ENCODE assay signal across 10 cellular contexts in genomic region chr16:85436636-85437160, GRCh38.
A peak's percentile ranks its signal among the peaks of the same experiment; 100 is the strongest.
DNase-seq lines count a peak whose midpoint lies in the region; ATAC-seq and TF ChIP-seq lines count a peak whose summit lies in the region.
"Had no signal": no experiment of that assay in that cellular context is flagged by ENCODE, and none has a peak within 500 bp of the region (broad histone marks: within the 10 kb centered on the region; RNA-seq: fewer than 3 reads in every experiment).

No MANE protein-coding gene starts in this region.

- H2AK5ac ChIP-seq in trophoblast cell (ENCODE audit: low read length): no peak overlapping the region

- H3K27ac ChIP-seq in RWPE1: peak overlapping the region; percentile 10; the same call in 1 of the 2 replicates
- no peak overlapping the region for H3K27ac ChIP-seq in heart right ventricle
- H3K27ac ChIP-seq in trophoblast cell (ENCODE audit: low read depth, low read length): no peak overlapping the region
- H3K27ac ChIP-seq: parathyroid adenoma had no signal

- no peaks in the 10 kb centered on the region for H3K36me3 Mint-ChIP-seq in activated T-cell treated with anti-CD3 and anti-CD28 coated beads, Interleukin-2, amount 50 U/mL, for 72 hours (ENCODE audit: insufficient read depth in 2 of 2)
- no peaks in the 10 kb centered on the region for H3K36me3 Mint-ChIP-seq in endothelial cell (ENCODE audit: low read depth, unreplicated experiment)
- H3K36me3 Mint-ChIP-seq: CD8-positive, alpha-beta T cell had no signal

- no peak overlapping the region for H2BK12ac ChIP-seq in trophoblast cell (ENCODE audit: low read length)

- POLR2A ChIA-PET in RWPE1 (lab: Yijun Ruan, JAX; ENCODE audit: low non-redundant PET): interaction anchor here (0.6 kb wide), 1 partner anchor 115 kb away, joined by 3 read pairs; no protein-coding TSS in a partner anchor

- H2BK120ac ChIP-seq in trophoblast cell (ENCODE audit: insufficient read depth, low read length, poor library complexity): peak overlapping the region; percentile 23

- H3K79me2 ChIP-seq in trophoblast cell (ENCODE audit: control insufficient read depth, insufficient read depth, low read length, poor library complexity): no peaks in the 10 kb centered on the region

- H3K4me1 ChIP-seq in heart right ventricle: peaks cover 0 to 21% (median 14%) of the 10 kb centered on the region in 9 donors
- H3K4me1 ChIP-seq in trophoblast cell (ENCODE audit: control insufficient read depth in 1 of 2, insufficient read depth in 2 of 2, low read length in 2 of 2): peaks cover 9 to 10% of the 10 kb centered on the region in 2 experiments
- H3K4me1 ChIP-seq: parathyroid adenoma had no signal

- H3K4me2 ChIP-seq in trophoblast cell (ENCODE audit: low read length): no peak overlapping the region

- H4K91ac ChIP-seq in trophoblast cell (ENCODE audit: low read depth, low read length): peak overlapping the region; percentile 39

- H3K4me3 ChIP-seq in heart right ventricle (peak overlapping the region in 1 of 10 donors; percentile 8), trophoblast cell (ENCODE audit: low read depth, low read length) (no peak overlapping the region)

- H3K9me3 ChIP-seq in heart right ventricle: no peaks in the 10 kb centered on the region
- H3K9me3 ChIP-seq in trophoblast cell (ENCODE audit: insufficient read depth, low read depth, low read length): no peaks in the 10 kb centered on the region

- WGBS in heart right ventricle, 2 donors: 54 to 62% methylated on average over 35 of the region's 35 CpGs
- no CpG with 5 or more reads among the region's 35 CpGs for whole genome bisulfite sequencing in trophoblast cell (ENCODE audit: extremely low coverage, insufficient coverage, insufficient read length)

- no peak overlapping the region for H3K4me3 Mint-ChIP-seq in activated T-cell treated with anti-CD3 and anti-CD28 coated beads, Interleukin-2, amount 50 U/mL, for 72 hours
- no peak overlapping the region for H3K4me3 Mint-ChIP-seq in endothelial cell (ENCODE audit: unreplicated experiment)
- H3K4me3 Mint-ChIP-seq: CD8-positive, alpha-beta T cell had no signal

- no peak overlapping the region for H3K4ac ChIP-seq in trophoblast cell (ENCODE audit: low read depth, low read length)

- no peaks in the 10 kb centered on the region for H3K9me3 Mint-ChIP-seq in activated T-cell treated with anti-CD3 and anti-CD28 coated beads, Interleukin-2, amount 50 U/mL, for 72 hours
- H3K9me3 Mint-ChIP-seq in endothelial cell (ENCODE audit: unreplicated experiment): no peaks in the 10 kb centered on the region
- H3K9me3 Mint-ChIP-seq: CD8-positive, alpha-beta T cell had no signal

- CTCF ChIA-PET in RWPE1 (lab: Yijun Ruan, JAX): interaction anchor here (0.6 kb wide), 1 partner anchor 35 kb away, joined by 3 read pairs; no protein-coding TSS in a partner anchor

- H3K14ac ChIP-seq in trophoblast cell (ENCODE audit: low read length): no peak overlapping the region

- H3K27me3 Mint-ChIP-seq in activated T-cell treated with anti-CD3 and anti-CD28 coated beads, Interleukin-2, amount 50 U/mL, for 72 hours (ENCODE audit: low read depth): no peaks in the 10 kb centered on the region
- H3K27me3 Mint-ChIP-seq in endothelial cell (ENCODE audit: unreplicated experiment): peaks cover 7% of the 10 kb centered on the region

- intact Hi-C loops in heart right ventricle (cut with DNase I): no loop called here

- no peak overlapping the region for H2BK5ac ChIP-seq in trophoblast cell (ENCODE audit: low read depth, low read length, poor library complexity)

- H2AFZ ChIP-seq in trophoblast cell (ENCODE audit: insufficient read depth, low read length, poor library complexity): no peak overlapping the region
- H2AFZ ChIP-seq: parathyroid adenoma had no signal

- ATAC-seq in heart right ventricle (peak in 7 of 8 donors; percentile 20 to 65 (median 32)), GM21737 (IDR thresholded peaks at IDR 0.05; ENCODE audit: unreplicated experiment) (no peak)
- no peak for ATAC-seq in activated T-cell treated with anti-CD3 and anti-CD28 coated beads, Interleukin-2, amount 50 U/mL, for 72 hours (replicated peaks in 1 of 2)
- ATAC-seq: CD8-positive, alpha-beta T cell had no signal

- H4K12ac ChIP-seq in trophoblast cell (ENCODE audit: low read depth, low read length): no peak overlapping the region

- no peaks in the 10 kb centered on the region for H3K4me1 Mint-ChIP-seq in activated T-cell treated with anti-CD3 and anti-CD28 coated beads, Interleukin-2, amount 50 U/mL, for 72 hours (ENCODE audit: low read depth)
- peaks cover 6% of the 10 kb centered on the region for H3K4me1 Mint-ChIP-seq in endothelial cell (ENCODE audit: unreplicated experiment)

- no peak for TF ChIP-seq CTCF in RWPE1 (conservative IDR thresholded peaks at IDR 0.05; ENCODE audit: low read depth)
- TF ChIP-seq CTCF in heart right ventricle (IDR thresholded peaks at IDR 0.05): no peak
- no peak for TF ChIP-seq CTCF in endothelial cell (IDR thresholded peaks at IDR 0.05; ENCODE audit: unreplicated experiment)

- peaks cover 2% of the 10 kb centered on the region for H3K79me1 ChIP-seq in trophoblast cell (ENCODE audit: low read length)

- no peak overlapping the region for H3K27ac Mint-ChIP-seq in activated T-cell treated with anti-CD3 and anti-CD28 coated beads, Interleukin-2, amount 50 U/mL, for 72 hours
- H3K27ac Mint-ChIP-seq in endothelial cell (ENCODE audit: unreplicated experiment): no peak overlapping the region
- H3K27ac Mint-ChIP-seq: CD8-positive, alpha-beta T cell had no signal

- DNase-seq in D341Med (ENCODE audit: low spot score) (peak; percentile 87), RWPE1 (ENCODE audit: low spot score) (no peak), heart right ventricle (no peak), trophoblast cell (no peak), endothelial cell (ENCODE audit: low spot score) (no peak), SKM-1 (lab: John Stamatoyannopoulos, UW; ENCODE audit: unreplicated experiment) (no peak)
- no peak for DNase-seq in activated T-cell treated with anti-CD3 and anti-CD28 coated beads, Interleukin-2, amount 50 U/mL, for 72 hours
- DNase-seq: CD8-positive, alpha-beta T cell had no signal

- H3K9ac ChIP-seq in trophoblast cell (ENCODE audit: low read length): no peak overlapping the region
- H3K9ac ChIP-seq: parathyroid adenoma had no signal

- no peak overlapping the region for H4K8ac ChIP-seq in trophoblast cell (ENCODE audit: low read depth, low read length)

- H3K27me3 ChIP-seq in heart right ventricle (no peaks in the 10 kb centered on the region), trophoblast cell (ENCODE audit: insufficient read depth, low read length) (no peaks in the 10 kb centered on the region)

- H3K36me3 ChIP-seq in heart right ventricle: no peaks in the 10 kb centered on the region
- H3K36me3 ChIP-seq in trophoblast cell (ENCODE audit: control insufficient read depth in 1 of 2, insufficient read depth in 2 of 2, low read length in 2 of 2): no peaks in the 10 kb centered on the region

- no peak overlapping the region for H3K23ac ChIP-seq in trophoblast cell (ENCODE audit: low read length)

- no peak overlapping the region for H3K18ac ChIP-seq in trophoblast cell (ENCODE audit: low read length)

Comparison
In these comparisons a context has a peak if more than half of its experiments do, and no peak if none do; other contexts are left out.
1. ATAC-seq: peak in heart right ventricle (7 of 8); none in activated T-cell treated with anti-CD3 and anti-CD28 coated beads, Interleukin-2, amount 50 U/mL, for 72 hours (0 of 2) and GM21737 (single experiment).